ENCODE assay signal across 23 cellular contexts in genomic region chr2:42859801-42860200, GRCh38.
DNase-seq lines count a peak whose midpoint lies in the region; ATAC-seq, FAIRE-seq and TF ChIP-seq lines count a peak whose summit lies in the region.
"Had no signal": no experiment of that assay in that cellular context is flagged by ENCODE, and none has a peak within 500 bp of the region (broad histone marks: within the 10 kb centered on the region; RNA-seq: fewer than 3 reads in every experiment).

No MANE protein-coding gene starts in this region.

- TF ChIP-seq CTCF in HepG2 (CRISPR knock-in tag; IDR thresholded peaks at IDR 0.05) (no peak), right lobe of liver (IDR thresholded peaks at IDR 0.05) (no peak), mesothelial cell of epicardium (IDR thresholded peaks at IDR 0.05; ENCODE audit: unreplicated experiment) (no peak), CD14-positive monocyte (IDR thresholded peaks at IDR 0.05) (no peak)

- no peaks in the 10 kb centered on the region for H4K20me1 ChIP-seq in HepG2 (ENCODE audit: insufficient read depth, low read length)

- TF ChIP-seq EP300 in HepG2 (IDR thresholded peaks at IDR 0.05; ENCODE audit: low read depth in 2 of 2, low read length in 2 of 2) (no peak), HepG2 (CRISPR knock-in tag; IDR thresholded peaks at IDR 0.05; ENCODE audit: borderline replicate concordance) (no peak)

- TF ChIP-seq POLR2A in HepG2 (IDR thresholded peaks at IDR 0.05; ENCODE audit: insufficient read depth in 1 of 2, low read depth in 2 of 2, low read length in 2 of 2) (no peak), right lobe of liver (IDR thresholded peaks at IDR 0.05) (no peak)

- H3K4me2 ChIP-seq in HepG2 (ENCODE audit: low read depth, low read length), result no peak overlapping the region

- H3K27me3 ChIP-seq in HepG2 (ENCODE audit: control insufficient read depth in 1 of 2, insufficient read depth in 2 of 2, low read length in 2 of 2) (peaks cover 2 to 21% of the 10 kb centered on the region in 2 experiments; a peak in 2 of 5 replicates), right lobe of liver (no peaks in the 10 kb centered on the region)

- H3K36me3 ChIP-seq in HepG2 (replicated peaks in 1 of 2; ENCODE audit: control insufficient read depth in 1 of 2, insufficient read depth in 2 of 2, low read length in 2 of 2) (no peaks in the 10 kb centered on the region), right lobe of liver (no peaks in the 10 kb centered on the region)
- H3K36me3 ChIP-seq: WERI-Rb-1 had no signal

- no peak overlapping the region for H3K9ac ChIP-seq in HepG2 (ENCODE audit: insufficient read depth, low read depth, low read length)

- peaks cover 19% of the 10 kb centered on the region for H3K4me1 ChIP-seq in HepG2 (ENCODE audit: insufficient read depth, low read length)
- H3K4me1 ChIP-seq in right lobe of liver, result no peaks in the 10 kb centered on the region

- CTCF ChIA-PET in HepG2 (lab: Yijun Ruan, JAX; ENCODE audit: low intra/inter-chr PET ratio, low total read pairs), result interaction anchor here (0.8 to 1.8 kb wide), 6 partner anchors 32 to 682 kb away, joined by 3 to 12 read pairs (median 6); no protein-coding TSS in a partner anchor

- no peak overlapping the region for H2AFZ ChIP-seq in HepG2 (ENCODE audit: low read length)

- intact Hi-C loops in HepG2 (cut with micrococcal nuclease; ENCODE audit: unreplicated experiment), result loop anchor here (1.0 to 10.0 kb wide), 7 partner anchors 32 to 685 kb away; no protein-coding TSS in a partner anchor
- intact Hi-C loops in right lobe of liver (cut with DNase I), result loop anchor here in 1 of 2 donors (10.0 kb wide), 1 partner anchor 85 kb away; no protein-coding TSS in a partner anchor
- intact Hi-C loops in CD14-positive monocyte (cut with micrococcal nuclease), result loop anchor here in 1 of 2 donors (10.0 kb wide), 1 partner anchor 685 kb away; no protein-coding TSS in a partner anchor

- no TSS peak for BruUV-seq in HepG2 (replicated peaks; lab: Mats Ljungman, UMichigan)

- ATAC-seq in HepG2, result no peak
- no peak for ATAC-seq in right lobe of liver
- ATAC-seq: naive thymus-derived CD8-positive, alpha-beta T cell had no signal

- H3K36me3 Mint-ChIP-seq in mesothelial cell of epicardium, result no peaks in the 10 kb centered on the region
- H3K36me3 Mint-ChIP-seq in CD14-positive monocyte, result no peaks in the 10 kb centered on the region
- H3K36me3 Mint-ChIP-seq: activated naive CD4-positive, alpha-beta T cell treated with anti-CD3 and anti-CD28 coated beads, Interleukin-2, amount 10 ng/mL, durations not matched to agents 7 days and 5 days; brain; CD4-positive, CD25-positive, alpha-beta regulatory T cell; naive thymus-derived CD8-positive, alpha-beta T cell had no signal

- H3K27me3 Mint-ChIP-seq in mesothelial cell of epicardium (ENCODE audit: low read depth), result no peaks in the 10 kb centered on the region
- H3K27me3 Mint-ChIP-seq in CD14-positive monocyte (ENCODE audit: low read depth in 3 of 3), result peaks cover 1 to 5% (median 3%) of the 10 kb centered on the region in 3 donors
- H3K27me3 Mint-ChIP-seq: naive thymus-derived CD8-positive, alpha-beta T cell had no signal

- FAIRE-seq in HepG2 (lab: Jason Lieb, UNC), result peak; percentile 32
- FAIRE-seq: A204.1, GM19239 had no signal

- H3K4me3 Mint-ChIP-seq in mesothelial cell of epicardium (no peak overlapping the region), CD14-positive monocyte (no peak overlapping the region)
- H3K4me3 Mint-ChIP-seq: activated naive CD4-positive, alpha-beta T cell treated with anti-CD3 and anti-CD28 coated beads, Interleukin-2, amount 10 ng/mL, durations not matched to agents 7 days and 5 days; brain; CD4-positive, CD25-positive, alpha-beta regulatory T cell; H9; naive thymus-derived CD8-positive, alpha-beta T cell had no signal

- H3K4me1 Mint-ChIP-seq in mesothelial cell of epicardium, result peaks cover 39% of the 10 kb centered on the region
- H3K4me1 Mint-ChIP-seq in CD14-positive monocyte, result peaks cover 8% of the 10 kb centered on the region
- H3K4me1 Mint-ChIP-seq: activated naive CD4-positive, alpha-beta T cell treated with anti-CD3 and anti-CD28 coated beads, Interleukin-2, amount 10 ng/mL, durations not matched to agents 7 days and 5 days; CD4-positive, CD25-positive, alpha-beta regulatory T cell had no signal

- H3K27ac Mint-ChIP-seq in mesothelial cell of epicardium (peak overlapping the region; percentile 24), CD14-positive monocyte (peak overlapping the region in 1 of 7 donors; percentile 6)
- H3K27ac Mint-ChIP-seq: activated naive CD4-positive, alpha-beta T cell treated with anti-CD3 and anti-CD28 coated beads, Interleukin-2, amount 10 ng/mL, durations not matched to agents 7 days and 5 days; CD4-positive, CD25-positive, alpha-beta regulatory T cell; H9 had no signal

- WGBS in HepG2 (ENCODE audit: low lambda C conversion rate), result 67% methylated on average over 4 of the region's 4 CpGs
- WGBS in right lobe of liver (ENCODE audit: insufficient coverage, low coverage, low lambda C conversion rate, missing lambda C conversion rate), result 58% methylated on average over 4 of the region's 4 CpGs

- TF ChIP-seq RAD21 in HepG2 (CRISPR knock-in tag; IDR thresholded peaks at IDR 0.05), result no peak

- H3K9me3 ChIP-seq in HepG2 (ENCODE audit: low read length) (no peaks in the 10 kb centered on the region), right lobe of liver (no peaks in the 10 kb centered on the region)

- H3K4me3 ChIP-seq in HepG2 (replicated peaks in 1 of 3; ENCODE audit: insufficient read depth in 1 of 3, low read depth in 2 of 3, low read length in 3 of 3) (no peak overlapping the region), right lobe of liver (no peak overlapping the region)

- DNase-seq in HepG2 (ENCODE audit: low spot score), result no peak
- no peak for DNase-seq in right lobe of liver
- DNase-seq in cerebellar cortex (ENCODE audit: low spot score), result peak; percentile 79
- no peak for DNase-seq in mesothelial cell of epicardium (ENCODE audit: low spot score in 2 of 2, unreplicated experiment in 2 of 2)
- DNase-seq in SIG-M5 treated with dmso at 0.1 percent for 504 hours (lab: John Stamatoyannopoulos, UW; ENCODE audit: unreplicated experiment), result no peak
- DNase-seq in GM19240 (ENCODE audit: insufficient read length, low spot score), result no peak
- DNase-seq in GM19238 (ENCODE audit: insufficient read length, low spot score), result no peak
- no peak for DNase-seq in CD14-positive monocyte (ENCODE audit: low spot score)
- DNase-seq: activated CD4-positive, alpha-beta T cell treated with anti-CD3 and anti-CD28 coated beads, Interleukin-2, amount 50 U/mL, for 48 hours; activated naive CD4-positive, alpha-beta T cell treated with anti-CD3 and anti-CD28 coated beads, Interleukin-2, amount 10 ng/mL, durations not matched to agents 7 days and 5 days; activated T-cell treated with anti-CD3 and anti-CD28 coated beads, Interleukin-2, amount 50 U/mL, for 1 hour; CD4-positive, CD25-positive, alpha-beta regulatory T cell; H9; KG1; naive thymus-derived CD8-positive, alpha-beta T cell; NCI-H1048; NCI-H2107; Right ventricle myocardium superior; stimulated activated CD4-positive, alpha-beta T cell treated with anti-CD3 and anti-CD28 coated beads, Interleukin-12 subunit alpha, Interleukin-12 subunit beta, amount 100 ng/mL, for 4 hours; WERI-Rb-1 had no signal

- no peaks in the 10 kb centered on the region for H3K79me2 ChIP-seq in HepG2 (ENCODE audit: insufficient read depth, low read length)

- POLR2A ChIA-PET in HepG2 (lab: Yijun Ruan, JAX), result interaction anchor here (0.7 to 1.5 kb wide), 3 partner anchors 67 to 115 kb away, joined by 3 to 5 read pairs (median 3); no protein-coding TSS in a partner anchor

- H3K27ac ChIP-seq in HepG2 (ENCODE audit: extremely low read length, insufficient read depth, low read length) (no peak overlapping the region), right lobe of liver (no peak overlapping the region)
- H3K27ac ChIP-seq: WERI-Rb-1 had no signal

- H3K9me3 Mint-ChIP-seq in mesothelial cell of epicardium, result peaks cover 5% of the 10 kb centered on the region
- peaks cover 0 to 4% (median 0%) of the 10 kb centered on the region in 7 donors for H3K9me3 Mint-ChIP-seq in CD14-positive monocyte
- H3K9me3 Mint-ChIP-seq: H9 had no signal

- in situ Hi-C loops in HepG2 (cut with HindIII; ENCODE audit: extremely low pct_ligation_motif_present, low pct_unique_long_range_greater_than_20kb), result loop anchor here (5.0 to 10.0 kb wide), 4 partner anchors 68 to 625 kb away; partner anchors contain the start of gene ZFP36L2

TF ChIP-seq in HepG2, 621 proteins besides CTCF, POLR2A, EP300 and RAD21:
- no peak for TF ChIP-seq MTA1 (CRISPR knock-in tag; IDR thresholded peaks at IDR 0.05; ENCODE audit: borderline replicate concordance)
- TF ChIP-seq SMYD3 (CRISPR knock-in tag; IDR thresholded peaks at IDR 0.05), result no peak
- TF ChIP-seq ZNF772 (CRISPR knock-in tag; IDR thresholded peaks at IDR 0.05), result peak; percentile 24; the same call in 1 of the 2 replicates
- TF ChIP-seq ZNF770 (CRISPR knock-in tag; IDR thresholded peaks at IDR 0.05), result no peak
- TF ChIP-seq ZSCAN12 (CRISPR knock-in tag; IDR thresholded peaks at IDR 0.05), result no peak
- no peak for TF ChIP-seq HBP1 (CRISPR knock-in tag; IDR thresholded peaks at IDR 0.05; ENCODE audit: low read depth)
